1 cellular context compared by ENCODE assay signal in genomic region chr3:17645074-17645698, GRCh38.
TF ChIP-seq lines count a peak whose summit lies in the region.

No MANE protein-coding gene starts in this region.

TF ChIP-seq in HEK293, 187 proteins besides CTCF, POLR2A, EP300 and RAD21 (continued from another document):
- TF ChIP-seq ZSCAN5A (tag by site-specific recombination; IDR thresholded peaks at IDR 0.05): no peak
- TF ChIP-seq ZNF530 (tag by site-specific recombination; IDR thresholded peaks at IDR 0.05; ENCODE audit: low read depth): no peak
- TF ChIP-seq SP7 (tag by site-specific recombination; IDR thresholded peaks at IDR 0.05): peak; percentile 96
- peak; percentile 41; the same call in 1 of the 2 replicates for TF ChIP-seq PRDM6 (tag by site-specific recombination; IDR thresholded peaks at IDR 0.05)
